3 cellular contexts compared by ENCODE assay signal in the genomic region with DNA sequence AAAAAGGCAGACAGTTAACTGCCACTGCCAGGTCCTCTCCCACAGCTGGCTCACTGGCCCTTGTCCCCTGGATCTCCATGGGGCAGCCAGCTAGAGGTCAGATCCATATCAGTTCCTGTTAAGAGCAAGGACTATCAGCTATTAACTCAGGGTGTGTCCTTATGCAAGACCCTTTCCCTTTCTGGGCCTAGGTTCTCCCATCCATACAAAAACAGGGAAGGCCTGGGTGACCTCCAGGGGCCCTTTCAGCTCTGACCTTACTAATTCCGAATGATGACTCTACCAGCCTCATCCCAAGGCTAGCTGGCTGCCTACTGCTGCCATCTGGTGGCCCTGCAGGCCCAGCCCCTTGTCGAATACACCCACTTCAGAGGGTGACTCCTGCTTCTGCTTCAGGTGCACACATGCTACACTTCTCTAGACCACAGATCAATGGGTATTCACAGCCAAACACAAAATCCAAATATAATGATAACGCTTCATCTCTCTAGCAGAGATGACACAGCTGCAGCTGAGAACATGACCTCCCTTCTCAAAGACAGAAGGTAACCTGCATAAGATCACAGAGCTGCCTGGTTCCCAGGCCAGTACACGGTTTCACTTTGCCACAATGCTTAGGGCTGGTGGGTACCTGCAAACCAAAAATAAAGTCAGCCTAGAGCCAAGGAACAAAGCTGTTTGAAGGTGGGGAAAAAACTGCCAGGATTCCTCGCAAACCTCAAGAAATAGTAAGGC.
TF ChIP-seq lines count a peak whose summit lies in the region.

No MANE protein-coding gene starts in this region.

TF ChIP-seq in Ishikawa, 13 proteins besides CTCF, POLR2A, EP300 and RAD21:
- no peak for TF ChIP-seq EGR1 (IDR thresholded peaks at IDR 0.05)
- TF ChIP-seq NFIC (IDR thresholded peaks at IDR 0.05): no peak
- TF ChIP-seq, protein P1, sequence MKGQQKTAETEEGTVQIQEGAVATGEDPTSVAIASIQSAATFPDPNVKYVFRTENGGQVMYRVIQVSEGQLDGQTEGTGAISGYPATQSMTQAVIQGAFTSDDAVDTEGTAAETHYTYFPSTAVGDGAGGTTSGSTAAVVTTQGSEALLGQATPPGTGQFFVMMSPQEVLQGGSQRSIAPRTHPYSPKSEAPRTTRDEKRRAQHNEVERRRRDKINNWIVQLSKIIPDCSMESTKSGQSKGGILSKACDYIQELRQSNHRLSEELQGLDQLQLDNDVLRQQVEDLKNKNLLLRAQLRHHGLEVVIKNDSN (IDR thresholded peaks at IDR 0.05): no peak
- no peak for TF ChIP-seq YY1 (IDR thresholded peaks at IDR 0.05; ENCODE audit: low read depth)
- no peak for TF ChIP-seq ZBTB7A (IDR thresholded peaks at IDR 0.05; ENCODE audit: low read depth)
- no peak for TF ChIP-seq TCF12 (IDR thresholded peaks at IDR 0.05; ENCODE audit: low read depth)
- TF ChIP-seq, protein P2, sequence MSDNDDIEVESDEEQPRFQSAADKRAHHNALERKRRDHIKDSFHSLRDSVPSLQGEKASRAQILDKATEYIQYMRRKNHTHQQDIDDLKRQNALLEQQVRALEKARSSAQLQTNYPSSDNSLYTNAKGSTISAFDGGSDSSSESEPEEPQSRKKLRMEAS (IDR thresholded peaks at IDR 0.05): no peak
- TF ChIP-seq, protein P3, sequence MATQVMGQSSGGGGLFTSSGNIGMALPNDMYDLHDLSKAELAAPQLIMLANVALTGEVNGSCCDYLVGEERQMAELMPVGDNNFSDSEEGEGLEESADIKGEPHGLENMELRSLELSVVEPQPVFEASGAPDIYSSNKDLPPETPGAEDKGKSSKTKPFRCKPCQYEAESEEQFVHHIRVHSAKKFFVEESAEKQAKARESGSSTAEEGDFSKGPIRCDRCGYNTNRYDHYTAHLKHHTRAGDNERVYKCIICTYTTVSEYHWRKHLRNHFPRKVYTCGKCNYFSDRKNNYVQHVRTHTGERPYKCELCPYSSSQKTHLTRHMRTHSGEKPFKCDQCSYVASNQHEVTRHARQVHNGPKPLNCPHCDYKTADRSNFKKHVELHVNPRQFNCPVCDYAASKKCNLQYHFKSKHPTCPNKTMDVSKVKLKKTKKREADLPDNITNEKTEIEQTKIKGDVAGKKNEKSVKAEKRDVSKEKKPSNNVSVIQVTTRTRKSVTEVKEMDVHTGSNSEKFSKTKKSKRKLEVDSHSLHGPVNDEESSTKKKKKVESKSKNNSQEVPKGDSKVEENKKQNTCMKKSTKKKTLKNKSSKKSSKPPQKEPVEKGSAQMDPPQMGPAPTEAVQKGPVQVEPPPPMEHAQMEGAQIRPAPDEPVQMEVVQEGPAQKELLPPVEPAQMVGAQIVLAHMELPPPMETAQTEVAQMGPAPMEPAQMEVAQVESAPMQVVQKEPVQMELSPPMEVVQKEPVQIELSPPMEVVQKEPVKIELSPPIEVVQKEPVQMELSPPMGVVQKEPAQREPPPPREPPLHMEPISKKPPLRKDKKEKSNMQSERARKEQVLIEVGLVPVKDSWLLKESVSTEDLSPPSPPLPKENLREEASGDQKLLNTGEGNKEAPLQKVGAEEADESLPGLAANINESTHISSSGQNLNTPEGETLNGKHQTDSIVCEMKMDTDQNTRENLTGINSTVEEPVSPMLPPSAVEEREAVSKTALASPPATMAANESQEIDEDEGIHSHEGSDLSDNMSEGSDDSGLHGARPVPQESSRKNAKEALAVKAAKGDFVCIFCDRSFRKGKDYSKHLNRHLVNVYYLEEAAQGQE (IDR thresholded peaks at IDR 0.05; ENCODE audit: low read depth): no peak
- TF ChIP-seq TAF1 (IDR thresholded peaks at IDR 0.05; ENCODE audit: low read depth): no peak
- TF ChIP-seq CEBPB (IDR thresholded peaks at IDR 0.05): no peak
- no peak for TF ChIP-seq FOXM1 (IDR thresholded peaks at IDR 0.05; ENCODE audit: borderline replicate concordance, low read depth)
- TF ChIP-seq TEAD4 (IDR thresholded peaks at IDR 0.05): no peak
- no peak for TF ChIP-seq CREB1 (IDR thresholded peaks at IDR 0.05; ENCODE audit: low read depth)

TF ChIP-seq in SK-N-SH, 30 proteins besides CTCF, POLR2A, EP300 and RAD21:
- peak; percentile 46 for TF ChIP-seq GATA2 (CRISPR knock-in tag; IDR thresholded peaks at IDR 0.05)
- no peak for TF ChIP-seq TCF12 (IDR thresholded peaks at IDR 0.05)
- TF ChIP-seq TAF1 (IDR thresholded peaks at IDR 0.05; ENCODE audit: borderline replicate concordance, low read depth, low read length): no peak
- peak; percentile 90 for TF ChIP-seq SMC3 (IDR thresholded peaks at IDR 0.05; ENCODE audit: low read depth, low read length)

TF ChIP-seq in endothelial cell of umbilical vein, 7 proteins besides CTCF, POLR2A, EP300 and RAD21:
- TF ChIP-seq MYC (IDR thresholded peaks at IDR 0.05; ENCODE audit: low read depth, low read length) (no peak), GATA2 (IDR thresholded peaks at IDR 0.05; ENCODE audit: insufficient read depth, insufficient read length, low read depth, low read length) (peak; percentile 17)
